24 cellular contexts compared by ENCODE assay signal in the genomic region with DNA sequence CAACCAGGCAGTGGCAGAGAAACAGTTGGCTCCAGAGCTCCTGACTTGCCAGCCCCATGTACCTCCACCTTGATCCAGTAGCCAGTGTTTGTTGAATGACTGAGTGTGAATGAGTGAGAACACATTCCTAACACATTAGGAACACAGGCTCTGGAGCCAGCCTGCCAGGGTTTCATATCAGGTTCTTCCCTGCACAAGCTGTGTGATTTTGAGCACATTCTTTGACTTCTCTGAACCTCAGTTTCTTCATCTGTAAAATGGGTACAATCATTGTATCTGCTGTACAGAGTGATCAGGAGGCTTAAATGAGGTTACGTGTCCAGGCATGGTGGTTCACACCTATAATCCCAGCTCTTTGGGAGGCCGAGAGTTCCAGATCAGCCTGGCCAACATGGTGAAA. TPM values are rescaled to one million over a fixed set of nuclear protein-coding genes. Genes with fewer than 3 reads are reported as not detected.
A peak's percentile ranks its signal among the peaks of the same experiment; 100 is the strongest.
DNase-seq lines count a peak whose midpoint lies in the region; ATAC-seq, FAIRE-seq and TF ChIP-seq lines count a peak whose summit lies in the region.
"Had no signal": no experiment of that assay in that cellular context is flagged by ENCODE, and none has a peak within 500 bp of the region (broad histone marks: within the 10 kb centered on the region; RNA-seq: fewer than 3 reads in every experiment).

No MANE protein-coding gene starts in this region.

- H3K27me3 ChIP-seq in HepG2 (ENCODE audit: control insufficient read depth in 1 of 2, insufficient read depth in 2 of 2, low read length in 2 of 2), result no peaks in the 10 kb centered on the region
- H3K27me3 ChIP-seq in right lobe of liver, result no peaks in the 10 kb centered on the region
- H3K27me3 ChIP-seq in mesenchymal stem cell (ENCODE audit: control insufficient read depth in 1 of 2, insufficient read depth in 1 of 2, low read length in 2 of 2), result peaks cover 0 to 4% of the 10 kb centered on the region in 2 experiments

- no TSS peak for BruUV-seq in HepG2 (replicated peaks; lab: Mats Ljungman, UMichigan)

- in situ Hi-C loops in HepG2 (cut with HindIII; ENCODE audit: extremely low pct_ligation_motif_present, low pct_unique_long_range_greater_than_20kb), result no loop called here

- no peak for FAIRE-seq in HepG2 (lab: Jason Lieb, UNC)
- FAIRE-seq: GM12892, GM18507 had no signal

- H3K4me2 ChIP-seq in HepG2 (ENCODE audit: low read depth, low read length), result no peak overlapping the region
- no peak overlapping the region for H3K4me2 ChIP-seq in mesenchymal stem cell (ENCODE audit: low read length, poor library complexity, severe bottlenecking)
- H3K4me2 ChIP-seq: GM23338 had no signal

- H3K9me3 Mint-ChIP-seq in WTC11, result peaks cover 16% of the 10 kb centered on the region
- H3K9me3 Mint-ChIP-seq in activated CD4-positive, alpha-beta memory T cell treated with anti-CD3 and anti-CD28 coated beads for 36 hours, result no peaks in the 10 kb centered on the region

- no peak for TF ChIP-seq CTCF in HepG2 (CRISPR knock-in tag; IDR thresholded peaks at IDR 0.05)
- TF ChIP-seq CTCF in right lobe of liver (IDR thresholded peaks at IDR 0.05), result no peak
- TF ChIP-seq CTCF in WTC11 (IDR thresholded peaks at IDR 0.05), result no peak

- peak overlapping the region; percentile 36 for H3K27ac Mint-ChIP-seq in WTC11
- H3K27ac Mint-ChIP-seq in activated CD4-positive, alpha-beta memory T cell treated with anti-CD3 and anti-CD28 coated beads for 36 hours, result no peak overlapping the region
- H3K27ac Mint-ChIP-seq: CD14-positive monocyte; CD4-positive, alpha-beta memory T cell; GM23338; IgD-negative memory B cell had no signal

- no peak overlapping the region for H2BK120ac ChIP-seq in mesenchymal stem cell (ENCODE audit: low read depth, low read length)

- H4K91ac ChIP-seq in mesenchymal stem cell (ENCODE audit: low read length), result peak overlapping the region; percentile 54

- H3K9me3 ChIP-seq in HepG2 (ENCODE audit: low read length), result no peaks in the 10 kb centered on the region
- H3K9me3 ChIP-seq in right lobe of liver, result no peaks in the 10 kb centered on the region
- H3K9me3 ChIP-seq in mesenchymal stem cell (ENCODE audit: control insufficient read depth, low read length), result no peaks in the 10 kb centered on the region
- H3K9me3 ChIP-seq: HAP-1 had no signal

- peak overlapping the region; percentile 19 for H4K8ac ChIP-seq in mesenchymal stem cell (ENCODE audit: low read length)

- no peak overlapping the region for H3K4ac ChIP-seq in mesenchymal stem cell (ENCODE audit: low read depth in 1 of 2, low read length in 2 of 2)

- H2BK12ac ChIP-seq in mesenchymal stem cell (ENCODE audit: low read length in 2 of 2), result peak overlapping the region in 1 of 2 experiments; percentile 42

- intact Hi-C loops in HepG2 (cut with micrococcal nuclease; ENCODE audit: unreplicated experiment), result no loop called here
- intact Hi-C loops in right lobe of liver (cut with DNase I), result no loop called here
- intact Hi-C loops in activated CD4-positive, alpha-beta memory T cell treated with anti-CD3 and anti-CD28 coated beads for 36 hours (cut with micrococcal nuclease), result no loop called here

- WGBS in HepG2 (ENCODE audit: low lambda C conversion rate), result 68% methylated on average over 2 of the region's 2 CpGs
- WGBS in right lobe of liver (ENCODE audit: insufficient coverage, low coverage, low lambda C conversion rate, missing lambda C conversion rate), result 90% methylated on average over 2 of the region's 2 CpGs
- 97% methylated on average over 2 of the region's 2 CpGs for WGBS in mesenchymal stem cell

- no peak overlapping the region for H2AFZ ChIP-seq in HepG2 (ENCODE audit: low read length)
- no peak overlapping the region for H2AFZ ChIP-seq in mesenchymal stem cell (ENCODE audit: low read depth, low read length)
- H2AFZ ChIP-seq: GM23338 had no signal

- POLR2A ChIA-PET in HepG2 (lab: Yijun Ruan, JAX) (interaction anchor here (0.8 to 3.6 kb wide), 3 partner anchors 20 to 76 kb away, joined by 3 to 24 read pairs (median 3); partner anchors contain the start of genes PRM3 and SOCS1), WTC11 (lab: Charles Lee) (interaction anchor here (1.2 kb wide), 1 partner anchor 24 kb away, joined by 3 read pairs; no protein-coding TSS in a partner anchor)
- POLR2A ChIA-PET in activated CD4-positive, alpha-beta memory T cell treated with anti-CD3 and anti-CD28 coated beads for 36 hours (lab: Charles Lee), result no interaction called here

- peak overlapping the region; percentile 89 for H2AK5ac ChIP-seq in mesenchymal stem cell (ENCODE audit: low read length, severe bottlenecking)

- H4K20me1 ChIP-seq in HepG2 (ENCODE audit: insufficient read depth, low read length), result no peaks in the 10 kb centered on the region

- H3K4me1 Mint-ChIP-seq in WTC11, result peaks cover 44% of the 10 kb centered on the region
- peaks cover 33% of the 10 kb centered on the region for H3K4me1 Mint-ChIP-seq in activated CD4-positive, alpha-beta memory T cell treated with anti-CD3 and anti-CD28 coated beads for 36 hours (ENCODE audit: low read depth)

- CTCF ChIA-PET in HepG2 (lab: Yijun Ruan, JAX; ENCODE audit: low intra/inter-chr PET ratio, low total read pairs), result no interaction called here
- CTCF ChIA-PET in WTC11 (lab: Charles Lee), result no interaction called here
- CTCF ChIA-PET in activated CD4-positive, alpha-beta memory T cell treated with anti-CD3 and anti-CD28 coated beads for 36 hours (lab: Charles Lee), result no interaction called here

- H3K27ac ChIP-seq in HepG2 (ENCODE audit: extremely low read length, insufficient read depth, low read length), result no peak overlapping the region
- H3K27ac ChIP-seq in right lobe of liver, result no peak overlapping the region
- H3K27ac ChIP-seq in mesenchymal stem cell (ENCODE audit: low read length, poor library complexity, severe bottlenecking), result no peak overlapping the region
- H3K27ac ChIP-seq: 22Rv1, HL-60 had no signal

- H3K4me1 ChIP-seq in HepG2 (ENCODE audit: insufficient read depth, low read length) (peaks cover 57% of the 10 kb centered on the region), right lobe of liver (no peaks in the 10 kb centered on the region), mesenchymal stem cell (ENCODE audit: control insufficient read depth, insufficient read depth, low read depth, low read length) (peaks cover 23% of the 10 kb centered on the region)

- H2BK15ac ChIP-seq in mesenchymal stem cell (ENCODE audit: low read depth, poor library complexity, severe bottlenecking), result no peak overlapping the region

- H3K23ac ChIP-seq in mesenchymal stem cell (ENCODE audit: low read length in 2 of 2), result no peak overlapping the region

- no peak for ATAC-seq in HepG2
- ATAC-seq in right lobe of liver, result no peak
- ATAC-seq in WTC11, result no peak
- ATAC-seq in GM19455 (IDR thresholded peaks at IDR 0.05; ENCODE audit: unreplicated experiment), result no peak
- no peak for ATAC-seq in HG03039 (IDR thresholded peaks at IDR 0.05; ENCODE audit: unreplicated experiment)
- ATAC-seq: GM23338 had no signal

- H3K4me3 ChIP-seq in HepG2 (replicated peaks in 1 of 3; ENCODE audit: insufficient read depth in 1 of 3, low read depth in 2 of 3, low read length in 3 of 3), result no peak overlapping the region
- H3K4me3 ChIP-seq in right lobe of liver, result no peak overlapping the region
- no peak overlapping the region for H3K4me3 ChIP-seq in mesenchymal stem cell (ENCODE audit: insufficient read depth in 1 of 2, low read depth in 1 of 2, low read length in 2 of 2)
- H3K4me3 ChIP-seq: GM23338, HAP-1 had no signal

- no peak for TF ChIP-seq EP300 in HepG2 (IDR thresholded peaks at IDR 0.05; ENCODE audit: low read depth in 2 of 2, low read length in 2 of 2)
- no peak for TF ChIP-seq EP300 in HepG2 (CRISPR knock-in tag; IDR thresholded peaks at IDR 0.05; ENCODE audit: borderline replicate concordance)

- no peak overlapping the region for H2BK5ac ChIP-seq in mesenchymal stem cell (ENCODE audit: low read depth, low read length, poor library complexity, severe bottlenecking)

- peaks cover 32% of the 10 kb centered on the region for H3K36me3 Mint-ChIP-seq in WTC11
- no peaks in the 10 kb centered on the region for H3K36me3 Mint-ChIP-seq in activated CD4-positive, alpha-beta memory T cell treated with anti-CD3 and anti-CD28 coated beads for 36 hours
- H3K36me3 Mint-ChIP-seq: CD4-positive, alpha-beta memory T cell had no signal

- H3K36me3 ChIP-seq in HepG2 (replicated peaks in 1 of 2; ENCODE audit: control insufficient read depth in 1 of 2, insufficient read depth in 2 of 2, low read length in 2 of 2) (no peaks in the 10 kb centered on the region), right lobe of liver (no peaks in the 10 kb centered on the region), mesenchymal stem cell (ENCODE audit: control insufficient read depth in 1 of 2, insufficient read depth in 2 of 2, low read depth in 1 of 2, low read length in 2 of 2) (no peaks in the 10 kb centered on the region)
- H3K36me3 ChIP-seq: HAP-1 had no signal

- DNase-seq in HepG2 (ENCODE audit: low spot score) (no peak), right lobe of liver (no peak), WTC11 (ENCODE audit: low spot score) (no peak), mesenchymal stem cell (no peak)
- DNase-seq in activated CD4-positive, alpha-beta memory T cell treated with anti-CD3 and anti-CD28 coated beads for 36 hours, result no peak
- DNase-seq: CD4-positive, alpha-beta memory T cell; DMS153; DMS79; GDM1; KG1 had no signal

- H3K79me1 ChIP-seq in mesenchymal stem cell (replicated peaks; ENCODE audit: low read length, poor library complexity, severe bottlenecking), result no peaks in the 10 kb centered on the region

- no peak for TF ChIP-seq RAD21 in HepG2 (CRISPR knock-in tag; IDR thresholded peaks at IDR 0.05)

- no peaks in the 10 kb centered on the region for H3K79me2 ChIP-seq in HepG2 (ENCODE audit: insufficient read depth, low read length)

- TF ChIP-seq POLR2A in HepG2 (IDR thresholded peaks at IDR 0.05; ENCODE audit: insufficient read depth in 1 of 2, low read depth in 2 of 2, low read length in 2 of 2) (no peak), right lobe of liver (IDR thresholded peaks at IDR 0.05) (no peak)

- no peak overlapping the region for H3K4me3 Mint-ChIP-seq in WTC11
- no peak overlapping the region for H3K4me3 Mint-ChIP-seq in activated CD4-positive, alpha-beta memory T cell treated with anti-CD3 and anti-CD28 coated beads for 36 hours
- H3K4me3 Mint-ChIP-seq: CD4-positive, alpha-beta memory T cell; GM23338; IgD-negative memory B cell had no signal

- no peak overlapping the region for H3K14ac ChIP-seq in mesenchymal stem cell (ENCODE audit: low read length in 2 of 2)

- no peak overlapping the region for H3K9ac ChIP-seq in HepG2 (ENCODE audit: insufficient read depth, low read depth, low read length)
- H3K9ac ChIP-seq in mesenchymal stem cell (ENCODE audit: low read length), result no peak overlapping the region

- H3K27me3 Mint-ChIP-seq in WTC11 (ENCODE audit: low read depth), result no peaks in the 10 kb centered on the region; the same call in 1 of the 2 replicates
- H3K27me3 Mint-ChIP-seq in activated CD4-positive, alpha-beta memory T cell treated with anti-CD3 and anti-CD28 coated beads for 36 hours, result no peaks in the 10 kb centered on the region
- H3K27me3 Mint-ChIP-seq: CD4-positive, alpha-beta memory T cell had no signal

- peak overlapping the region in 1 of 2 experiments; percentile 1 for H3K18ac ChIP-seq in mesenchymal stem cell (ENCODE audit: low read depth in 1 of 2, low read length in 2 of 2)

RNA-seq across cellular contexts. Expression of gene RMI2, which starts 13.3 kb away (rescaled TPM):
- total RNA-seq in HepG2 (2016; rRNA removed; fragmentation: Illumina TruSeq; extraction: Trizol), result 55.7 and 65.3 TPM in 2 replicates
- total RNA-seq in HepG2 (2016; cell fraction: cytosol; rRNA removed; fragmentation: Illumina TruSeq; extraction: Trizol; ENCODE audit: low read depth), result 8.6 and 11.0 TPM in 2 replicates
- 51.5 and 55.7 TPM in 2 replicates for total RNA-seq in HepG2 (2016; cell fraction: insoluble cytoplasmic fraction; rRNA removed; fragmentation: Illumina TruSeq; extraction: Trizol)
- 28.4 and 29.3 TPM in 2 replicates for total RNA-seq in HepG2 (2016; cell fraction: membrane; rRNA removed; fragmentation: Illumina TruSeq; extraction: Trizol)
- 23.6 and 25.7 TPM in 2 replicates for total RNA-seq in HepG2 (2016; cell fraction: nucleus; rRNA removed; fragmentation: Illumina TruSeq; extraction: Trizol)
- 15.3 and 24.5 TPM in 2 replicates for polyA plus RNA-seq in HepG2 (2011; rRNA removed)
- polyA plus RNA-seq in HepG2 (2011; cell fraction: cytosol; rRNA removed), result 18.8 and 22.1 TPM in 2 replicates
- polyA plus RNA-seq in HepG2 (2011; cell fraction: nucleus; rRNA removed), result 10.4 and 11.9 TPM in 2 replicates
- polyA plus RNA-seq in HepG2 (2012), result 19.5 and 50.3 TPM in 2 replicates
- polyA plus RNA-seq in HepG2 (2016; cell fraction: cytosol; fragmentation: Illumina TruSeq; extraction: Trizol; ENCODE audit: low read depth), result 10.8 and 11.1 TPM in 2 replicates
- polyA plus RNA-seq in HepG2 (2016; cell fraction: insoluble cytoplasmic fraction; fragmentation: Illumina TruSeq; extraction: Trizol; ENCODE audit: low read depth), result 90.6 and 102 TPM in 2 replicates
- 27.3 and 29.2 TPM in 2 replicates for polyA plus RNA-seq in HepG2 (2016; cell fraction: membrane; fragmentation: Illumina TruSeq; extraction: Trizol; ENCODE audit: low read depth)
- polyA plus RNA-seq in HepG2 (2016; cell fraction: nucleus; fragmentation: Illumina TruSeq; extraction: Trizol; ENCODE audit: insufficient read depth, low read depth), result 54.0 and 54.7 TPM in 2 replicates
- 9.1 and 22.0 TPM in 2 replicates for polyA minus RNA-seq in HepG2 (2011; rRNA and poly(A)+ RNA removed; ENCODE audit: low replicate concordance)
- 12.6 and 15.4 TPM in 2 replicates for polyA minus RNA-seq in HepG2 (2011; cell fraction: cytosol; rRNA and poly(A)+ RNA removed)
- polyA minus RNA-seq in HepG2 (2011; cell fraction: nucleus; rRNA and poly(A)+ RNA removed), result 8.4 and 8.7 TPM in 2 replicates
- total RNA-seq in right lobe of liver, result 1 to 10 TPM in 3 of 6 experiments, under 1 TPM in 3; 0.37 to 2.9 (median 1.0) TPM
- total RNA-seq in WTC11 (2021), result 77.2 to 83.4 TPM (median 79.0 TPM) in 3 replicates
- 4.6 TPM for polyA plus RNA-seq in mesenchymal stem cell (2013, experiment 1 of 2)
- 4.4 TPM for polyA plus RNA-seq in mesenchymal stem cell (2013, experiment 2 of 2)
- 10 to 100 TPM; 68.9 to 69.9 TPM for total RNA-seq in activated CD4-positive, alpha-beta memory T cell treated with anti-CD3 and anti-CD28 coated beads for 36 hours

RNA-seq across cellular contexts. Expression of gene PRM1, which starts 50.8 kb away (rescaled TPM):
- not detected in 2 replicates for total RNA-seq in HepG2 (2016; rRNA removed; fragmentation: Illumina TruSeq; extraction: Trizol)
- total RNA-seq in HepG2 (2016; cell fraction: cytosol; rRNA removed; fragmentation: Illumina TruSeq; extraction: Trizol; ENCODE audit: low read depth), result not detected in 2 replicates
- not detected in 2 replicates for total RNA-seq in HepG2 (2016; cell fraction: insoluble cytoplasmic fraction; rRNA removed; fragmentation: Illumina TruSeq; extraction: Trizol)
- not detected in 2 replicates for total RNA-seq in HepG2 (2016; cell fraction: membrane; rRNA removed; fragmentation: Illumina TruSeq; extraction: Trizol)
- total RNA-seq in HepG2 (2016; cell fraction: nucleus; rRNA removed; fragmentation: Illumina TruSeq; extraction: Trizol), result not detected in 2 replicates
- not detected in 2 replicates for polyA plus RNA-seq in HepG2 (2011; rRNA removed)
- polyA plus RNA-seq in HepG2 (2011; cell fraction: cytosol; rRNA removed), result 0.44 TPM in 1 of 2 replicates, not detected in the other
- polyA plus RNA-seq in HepG2 (2011; cell fraction: nucleus; rRNA removed), result not detected in 2 replicates
- not detected in 2 replicates for polyA plus RNA-seq in HepG2 (2012)
- not detected in 2 replicates for polyA plus RNA-seq in HepG2 (2016; cell fraction: cytosol; fragmentation: Illumina TruSeq; extraction: Trizol; ENCODE audit: low read depth)
- not detected in 2 replicates for polyA plus RNA-seq in HepG2 (2016; cell fraction: insoluble cytoplasmic fraction; fragmentation: Illumina TruSeq; extraction: Trizol; ENCODE audit: low read depth)
- polyA plus RNA-seq in HepG2 (2016; cell fraction: membrane; fragmentation: Illumina TruSeq; extraction: Trizol; ENCODE audit: low read depth), result not detected in 2 replicates
- polyA plus RNA-seq in HepG2 (2016; cell fraction: nucleus; fragmentation: Illumina TruSeq; extraction: Trizol; ENCODE audit: insufficient read depth, low read depth), result not detected in 2 replicates
- polyA minus RNA-seq in HepG2 (2011; rRNA and poly(A)+ RNA removed; ENCODE audit: low replicate concordance), result not detected in 2 replicates
- not detected in 2 replicates for polyA minus RNA-seq in HepG2 (2011; cell fraction: cytosol; rRNA and poly(A)+ RNA removed)
- polyA minus RNA-seq in HepG2 (2011; cell fraction: nucleus; rRNA and poly(A)+ RNA removed), result not detected in 2 replicates
- not detected for total RNA-seq in right lobe of liver
- 0.48 TPM in 1 of 3 replicates, not detected in the others for total RNA-seq in WTC11 (2021)
- polyA plus RNA-seq in mesenchymal stem cell (2013, experiment 1 of 2), result not detected
- not detected for polyA plus RNA-seq in mesenchymal stem cell (2013, experiment 2 of 2)
- total RNA-seq in activated CD4-positive, alpha-beta memory T cell treated with anti-CD3 and anti-CD28 coated beads for 36 hours, result not detected
- total RNA-seq: A673; CD4-positive, alpha-beta memory T cell; Daoy; GM23338; HT1080 had no signal
- polyA plus RNA-seq: AG04450; CD14-positive monocyte; CD4-positive, alpha-beta memory T cell; IgD-negative memory B cell had no signal

RNA-seq across cellular contexts. Expression of gene PRM2, which starts 55.7 kb away (rescaled TPM):
- total RNA-seq in HepG2 (2016; rRNA removed; fragmentation: Illumina TruSeq; extraction: Trizol) (not detected in 2 replicates), right lobe of liver (not detected), WTC11 (2021) (not detected in 3 replicates)
- 0.61 TPM in 1 of 2 replicates, not detected in the other for total RNA-seq in HepG2 (2016; cell fraction: cytosol; rRNA removed; fragmentation: Illumina TruSeq; extraction: Trizol; ENCODE audit: low read depth)
- not detected in 2 replicates for total RNA-seq in HepG2 (2016; cell fraction: insoluble cytoplasmic fraction; rRNA removed; fragmentation: Illumina TruSeq; extraction: Trizol)
- total RNA-seq in HepG2 (2016; cell fraction: membrane; rRNA removed; fragmentation: Illumina TruSeq; extraction: Trizol), result 0.28 and 0.52 TPM in 2 replicates
- not detected in 2 replicates for total RNA-seq in HepG2 (2016; cell fraction: nucleus; rRNA removed; fragmentation: Illumina TruSeq; extraction: Trizol)
- polyA plus RNA-seq in HepG2 (2011; rRNA removed), result 0.54 TPM in 1 of 2 replicates, not detected in the other
- 0.19 and 0.26 TPM in 2 replicates for polyA plus RNA-seq in HepG2 (2011; cell fraction: cytosol; rRNA removed)
- not detected in 2 replicates for polyA plus RNA-seq in HepG2 (2011; cell fraction: nucleus; rRNA removed)
- not detected in 2 replicates for polyA plus RNA-seq in HepG2 (2012)
- 1.6 and 2.0 TPM in 2 replicates for polyA plus RNA-seq in HepG2 (2016; cell fraction: cytosol; fragmentation: Illumina TruSeq; extraction: Trizol; ENCODE audit: low read depth)
- polyA plus RNA-seq in HepG2 (2016; cell fraction: insoluble cytoplasmic fraction; fragmentation: Illumina TruSeq; extraction: Trizol; ENCODE audit: low read depth), result 0.56 TPM in 1 of 2 replicates, not detected in the other
- 0.55 and 0.73 TPM in 2 replicates for polyA plus RNA-seq in HepG2 (2016; cell fraction: membrane; fragmentation: Illumina TruSeq; extraction: Trizol; ENCODE audit: low read depth)
- polyA plus RNA-seq in HepG2 (2016; cell fraction: nucleus; fragmentation: Illumina TruSeq; extraction: Trizol; ENCODE audit: insufficient read depth, low read depth), result not detected in 2 replicates
- not detected in 2 replicates for polyA minus RNA-seq in HepG2 (2011; rRNA and poly(A)+ RNA removed; ENCODE audit: low replicate concordance)
- not detected in 2 replicates for polyA minus RNA-seq in HepG2 (2011; cell fraction: cytosol; rRNA and poly(A)+ RNA removed)
- polyA minus RNA-seq in HepG2 (2011; cell fraction: nucleus; rRNA and poly(A)+ RNA removed), result not detected in 2 replicates
- polyA plus RNA-seq in mesenchymal stem cell (2013, experiment 1 of 2), result not detected
- polyA plus RNA-seq in mesenchymal stem cell (2013, experiment 2 of 2), result not detected
- not detected for total RNA-seq in activated CD4-positive, alpha-beta memory T cell treated with anti-CD3 and anti-CD28 coated beads for 36 hours
- total RNA-seq: A673; CD4-positive, alpha-beta memory T cell; Daoy; GM23338; HT1080 had no signal
- polyA plus RNA-seq: AG04450; CD14-positive monocyte; CD4-positive, alpha-beta memory T cell; GM23338; IgD-negative memory B cell had no signal

RNA-seq across cellular contexts. Expression of gene PRM3, which starts 58.5 kb away (rescaled TPM):
- total RNA-seq in HepG2 (2016; rRNA removed; fragmentation: Illumina TruSeq; extraction: Trizol) (not detected in 2 replicates), right lobe of liver (not detected), WTC11 (2021) (not detected in 3 replicates)
- total RNA-seq in HepG2 (2016; cell fraction: cytosol; rRNA removed; fragmentation: Illumina TruSeq; extraction: Trizol; ENCODE audit: low read depth), result not detected in 2 replicates
- total RNA-seq in HepG2 (2016; cell fraction: insoluble cytoplasmic fraction; rRNA removed; fragmentation: Illumina TruSeq; extraction: Trizol), result not detected in 2 replicates
- total RNA-seq in HepG2 (2016; cell fraction: membrane; rRNA removed; fragmentation: Illumina TruSeq; extraction: Trizol), result not detected in 2 replicates
- not detected in 2 replicates for total RNA-seq in HepG2 (2016; cell fraction: nucleus; rRNA removed; fragmentation: Illumina TruSeq; extraction: Trizol)
- not detected in 2 replicates for polyA plus RNA-seq in HepG2 (2011; rRNA removed)
- polyA plus RNA-seq in HepG2 (2011; cell fraction: cytosol; rRNA removed), result not detected in 2 replicates
- polyA plus RNA-seq in HepG2 (2011; cell fraction: nucleus; rRNA removed), result not detected in 2 replicates
- not detected in 2 replicates for polyA plus RNA-seq in HepG2 (2012)
- not detected in 2 replicates for polyA plus RNA-seq in HepG2 (2016; cell fraction: cytosol; fragmentation: Illumina TruSeq; extraction: Trizol; ENCODE audit: low read depth)
- not detected in 2 replicates for polyA plus RNA-seq in HepG2 (2016; cell fraction: insoluble cytoplasmic fraction; fragmentation: Illumina TruSeq; extraction: Trizol; ENCODE audit: low read depth)
- polyA plus RNA-seq in HepG2 (2016; cell fraction: membrane; fragmentation: Illumina TruSeq; extraction: Trizol; ENCODE audit: low read depth), result not detected in 2 replicates
- polyA plus RNA-seq in HepG2 (2016; cell fraction: nucleus; fragmentation: Illumina TruSeq; extraction: Trizol; ENCODE audit: insufficient read depth, low read depth), result not detected in 2 replicates
- not detected in 2 replicates for polyA minus RNA-seq in HepG2 (2011; rRNA and poly(A)+ RNA removed; ENCODE audit: low replicate concordance)
- polyA minus RNA-seq in HepG2 (2011; cell fraction: cytosol; rRNA and poly(A)+ RNA removed), result not detected in 2 replicates
- 2.8 TPM in 1 of 2 replicates, not detected in the other for polyA minus RNA-seq in HepG2 (2011; cell fraction: nucleus; rRNA and poly(A)+ RNA removed)
- not detected for polyA plus RNA-seq in mesenchymal stem cell (2013, experiment 1 of 2)
- polyA plus RNA-seq in mesenchymal stem cell (2013, experiment 2 of 2), result not detected
- total RNA-seq in activated CD4-positive, alpha-beta memory T cell treated with anti-CD3 and anti-CD28 coated beads for 36 hours, result not detected
- total RNA-seq: A673; CD4-positive, alpha-beta memory T cell; Daoy; GM23338; HT1080 had no signal
- polyA plus RNA-seq: AG04450; CD14-positive monocyte; CD4-positive, alpha-beta memory T cell; GM23338; IgD-negative memory B cell had no signal

Comparison
In these comparisons a context has a peak if more than half of its experiments do, and no peak if none do; other contexts are left out.
1. Of the 50 proteins assayed by ChIP-seq in both HepG2 and WTC11: peak only in HepG2: ZBTB21 and ZNF232; only in WTC11: none; in both: none; in neither: 48.